20 cellular contexts compared by ENCODE assay signal in the genomic region with DNA sequence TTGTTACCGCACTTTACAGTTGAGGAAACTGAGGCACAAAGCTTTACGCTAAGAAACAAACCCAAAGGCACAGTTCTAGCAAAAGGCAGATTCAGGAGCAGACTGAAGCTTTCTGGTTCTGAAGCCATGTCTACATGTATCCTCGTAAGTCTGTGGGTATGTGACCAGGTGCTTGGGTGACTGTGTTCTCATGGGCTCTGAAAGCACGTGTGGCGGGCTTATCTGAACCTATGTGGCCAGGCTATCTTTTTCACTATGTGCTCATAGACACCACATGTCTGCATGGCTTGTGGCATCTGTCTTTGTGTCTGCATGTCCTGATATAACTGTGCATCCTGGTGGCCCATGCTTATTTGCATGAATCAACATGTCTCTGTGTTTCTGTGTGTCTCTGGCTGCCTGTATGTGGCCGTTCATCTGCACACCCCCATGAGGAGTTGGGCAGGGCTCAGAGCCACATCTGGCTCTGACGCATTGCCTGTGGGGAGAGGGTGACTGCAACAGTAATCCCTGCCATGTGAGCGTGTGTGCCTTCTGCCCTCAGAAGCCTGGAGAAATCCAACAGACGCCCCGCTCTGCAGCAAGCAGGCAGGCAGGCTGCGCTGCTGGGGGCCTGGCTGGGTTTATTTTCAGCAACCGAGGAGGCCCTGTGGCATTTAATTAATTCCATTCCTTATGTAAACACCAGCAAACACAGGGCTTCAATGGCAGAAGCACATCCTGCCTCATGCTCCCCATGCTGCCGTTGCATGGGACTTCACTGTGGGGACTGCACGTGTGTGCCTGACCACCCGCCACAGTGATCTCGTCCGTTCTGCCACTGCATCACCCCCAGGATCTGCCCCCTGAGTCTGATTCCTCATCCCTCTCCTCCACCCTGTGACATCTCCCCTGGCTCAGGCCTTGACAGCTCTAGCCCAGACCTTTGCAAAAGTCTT.
DNase-seq lines count a peak whose midpoint lies in the region; ATAC-seq, FAIRE-seq and TF ChIP-seq lines count a peak whose summit lies in the region.
"Had no signal": no experiment of that assay in that cellular context is flagged by ENCODE, and none has a peak within 500 bp of the region (broad histone marks: within the 10 kb centered on the region; RNA-seq: fewer than 3 reads in every experiment).

No MANE protein-coding gene starts in this region.

- peak; percentile 35 for FAIRE-seq in urothelium cell line (lab: Jason Lieb, UNC)
- FAIRE-seq in H54 (lab: Jason Lieb, UNC): no peak

- 61% methylated on average over 17 of the region's 17 CpGs for whole genome bisulfite sequencing in right cardiac atrium

- peak; percentile 52 to 58 for ATAC-seq in right cardiac atrium
- no peak for ATAC-seq in HG03521 (IDR thresholded peaks at IDR 0.05; ENCODE audit: unreplicated experiment)
- ATAC-seq: activated CD4-positive, CD25-positive, alpha-beta regulatory T cell treated with anti-CD3 and anti-CD28 coated beads, Interleukin-2, amount 50 U/mL, for 24 hours; activated T-cell treated with anti-CD3 and anti-CD28 coated beads, Interleukin-2, amount 50 U/mL, for 4 hours; left lung; stimulated activated naive B cell treated with anti-CD40 and anti-IgM and Interleukin-4, amounts not matched to agents 10 μg/mL and 1 μg/mL and 100 μg/mL, for 72 hours had no signal

- DNase-seq in right cardiac atrium (peak in 1 of 3 donors; percentile 25), right atrium auricular region (ENCODE audit: low spot score) (no peak), SK-N-DZ (ENCODE audit: low spot score) (peak; percentile 35), iris pigment epithelial cell (ENCODE audit: low read depth) (peak; percentile 28), urothelium cell line (ENCODE audit: low spot score) (no peak), H54 (ENCODE audit: insufficient read length, low spot score) (no peak)
- DNase-seq in activated CD4-positive, CD25-positive, alpha-beta regulatory T cell treated with anti-CD3 and anti-CD28 coated beads, Interleukin-2, amount 50 U/mL, for 72 hours: no peak
- DNase-seq: activated T-cell treated with anti-CD3 and anti-CD28 coated beads, Interleukin-2, amount 50 U/mL, for 4 hours; AML-193; anterior cingulate cortex; effector CD4-positive, alpha-beta T cell; GDM1; Karpas-422; left lung; NCI-H446; occipital lobe; stimulated activated CD4-positive, alpha-beta T cell treated with anti-CD3 and anti-CD28 coated beads, Interleukin-2, amount 100 ng/mL, for 24 hours; stimulated activated naive B cell treated with anti-CD40 and anti-IgM and Interleukin-4, amounts not matched to agents 10 μg/mL and 1 μg/mL and 100 μg/mL, for 72 hours had no signal

- no peak for TF ChIP-seq POLR2A in H54 (IDR thresholded peaks at IDR 0.05; ENCODE audit: low read depth, low read length)

- H3K36me3 ChIP-seq in right atrium auricular region: no peaks in the 10 kb centered on the region
- H3K36me3 ChIP-seq: left lung had no signal

- H3K27ac ChIP-seq in right cardiac atrium (ENCODE audit: low read length): no peak overlapping the region
- H3K27ac ChIP-seq in right atrium auricular region: peak overlapping the region in 1 of 2 donors; percentile 20
- H3K27ac ChIP-seq: left lung had no signal

- H3K27me3 ChIP-seq in right cardiac atrium (ENCODE audit: control insufficient read depth, insufficient read depth): no peaks in the 10 kb centered on the region
- no peaks in the 10 kb centered on the region for H3K27me3 ChIP-seq in right atrium auricular region
- H3K27me3 ChIP-seq: left lung had no signal

- H3K4me3 ChIP-seq in right cardiac atrium (ENCODE audit: low read length): no peak overlapping the region
- no peak overlapping the region for H3K4me3 ChIP-seq in right atrium auricular region
- H3K4me3 ChIP-seq: left lung had no signal

- TF ChIP-seq CTCF in right atrium auricular region (IDR thresholded peaks at IDR 0.05): no peak

- intact Hi-C loops in right cardiac atrium (cut with DNase I): no loop called here

- peaks cover 2% of the 10 kb centered on the region for H3K4me1 ChIP-seq in right cardiac atrium (ENCODE audit: control insufficient read depth, insufficient read depth, low read length)
- H3K4me1 ChIP-seq in right atrium auricular region: peaks cover 0 to 5% of the 10 kb centered on the region in 2 donors
- H3K4me1 ChIP-seq: left lung had no signal

- H3K9me3 ChIP-seq in right cardiac atrium (ENCODE audit: control insufficient read depth, low read length) (no peaks in the 10 kb centered on the region), right atrium auricular region (no peaks in the 10 kb centered on the region)
- H3K9me3 ChIP-seq: left lung had no signal

Comparison
In these comparisons a context has a peak if more than half of its experiments do, and no peak if none do; other contexts are left out.
1. DNase-seq: peak in SK-N-DZ (single experiment) and iris pigment epithelial cell (single experiment); none in right atrium auricular region (single experiment), urothelium cell line (single experiment), H54 (single experiment) and activated CD4-positive, CD25-positive, alpha-beta regulatory T cell treated with anti-CD3 and anti-CD28 coated beads, Interleukin-2, amount 50 U/mL, for 72 hours (single experiment).